8 cellular contexts compared by ENCODE assay signal in genomic region chr17:75455896-75456416, GRCh38. TPM values are rescaled to one million over a fixed set of nuclear protein-coding genes. Genes with fewer than 3 reads are reported as not detected.
DNase-seq lines count a peak whose midpoint lies in the region; ATAC-seq and TF ChIP-seq lines count a peak whose summit lies in the region.

No MANE protein-coding gene starts in this region.

- peaks cover 27% of the 10 kb centered on the region for H3K4me1 Mint-ChIP-seq in activated CD8-positive, alpha-beta T cell treated with anti-CD3 and anti-CD28 coated beads for 36 hours (ENCODE audit: low read depth)

- H3K27me3 Mint-ChIP-seq in activated CD8-positive, alpha-beta T cell treated with anti-CD3 and anti-CD28 coated beads for 36 hours = no peaks in the 10 kb centered on the region

- intact Hi-C loops in activated CD8-positive, alpha-beta T cell treated with anti-CD3 and anti-CD28 coated beads for 36 hours (cut with micrococcal nuclease) = no loop called here
- intact Hi-C loops in spleen (cut with DNase I; ENCODE audit: low total_unique reads) = no loop called here

- 6 to 13% (median 11%) methylated on average over 13 of the region's 13 CpGs for WGBS in spleen, 5 donors

- ATAC-seq in HG02588 (IDR thresholded peaks at IDR 0.05; ENCODE audit: unreplicated experiment) = peak; percentile 5
- ATAC-seq in activated CD8-positive, alpha-beta T cell treated with anti-CD3 and anti-CD28 coated beads for 36 hours = peak; percentile 15

- no peak for TF ChIP-seq POLR2A in spleen (IDR thresholded peaks at IDR 0.05)

- no peaks in the 10 kb centered on the region for H3K9me3 ChIP-seq in right atrium auricular region
- H3K9me3 ChIP-seq in spleen = no peaks in the 10 kb centered on the region

- no peaks in the 10 kb centered on the region for H3K9me3 Mint-ChIP-seq in activated CD8-positive, alpha-beta T cell treated with anti-CD3 and anti-CD28 coated beads for 36 hours

- no peaks in the 10 kb centered on the region for H3K27me3 ChIP-seq in right atrium auricular region
- H3K27me3 ChIP-seq in spleen (replicated peaks in 1 of 7) = no peaks in the 10 kb centered on the region

- H3K27ac ChIP-seq in right atrium auricular region (peak overlapping the region; percentile 88 to 92), spleen (peak overlapping the region; percentile 76 to 89 (median 86))

- POLR2A ChIA-PET in activated CD8-positive, alpha-beta T cell treated with anti-CD3 and anti-CD28 coated beads for 36 hours (lab: Charles Lee) = interaction anchor here (0.6 to 2.0 kb wide), 14 partner anchors 8 to 1294 kb away, joined by 3 to 6 read pairs (median 3); partner anchors contain the start of genes RECQL5 and SLC25A19

- CTCF ChIA-PET in activated CD8-positive, alpha-beta T cell treated with anti-CD3 and anti-CD28 coated beads for 36 hours (lab: Charles Lee) = interaction anchor here (0.6 to 2.6 kb wide), 18 partner anchors 9 to 494 kb away, joined by 3 to 13 read pairs (median 5); partner anchors contain the start of genes LLGL2, MIF4GD, SLC25A19 and SMIM5

- peak overlapping the region; percentile 89 for H3K4me3 Mint-ChIP-seq in activated CD8-positive, alpha-beta T cell treated with anti-CD3 and anti-CD28 coated beads for 36 hours

- no peaks in the 10 kb centered on the region for H3K36me3 Mint-ChIP-seq in activated CD8-positive, alpha-beta T cell treated with anti-CD3 and anti-CD28 coated beads for 36 hours (ENCODE audit: low read depth)

- DNase-seq in D341Med (ENCODE audit: low spot score) (peak; percentile 73), right atrium auricular region (ENCODE audit: low spot score) (no peak), spleen (no peak), ACHN (no peak), activated gamma-delta T cell treated with Interleukin-2 at 50 U/mL for 16 hours (no peak), NCI-H1048 (lab: John Stamatoyannopoulos, UW) (no peak)
- no peak for DNase-seq in activated CD8-positive, alpha-beta T cell treated with anti-CD3 and anti-CD28 coated beads for 36 hours

- in situ Hi-C loops in ACHN (cut with HindIII; ENCODE audit: low pct_ligation_motif_present, low pct_unique_long_range_greater_than_20kb, low sequenced_read_pairs) = no loop called here

- TF ChIP-seq CTCF in activated CD8-positive, alpha-beta T cell treated with anti-CD3 and anti-CD28 coated beads for 36 hours (IDR thresholded peaks at IDR 0.05) = no peak
- TF ChIP-seq CTCF in right atrium auricular region (IDR thresholded peaks at IDR 0.05) (no peak), spleen (IDR thresholded peaks at IDR 0.05 in 8 of 11, conservative IDR thresholded peaks at IDR 0.05 in 3 of 11) (no peak)

- H3K4me3 ChIP-seq in right atrium auricular region (peak overlapping the region; percentile 87 to 92), spleen (peak overlapping the region; percentile 30 to 90 (median 80))

- H3K36me3 ChIP-seq in right atrium auricular region (no peaks in the 10 kb centered on the region), spleen (no peaks in the 10 kb centered on the region)

- H3K4me1 ChIP-seq in right atrium auricular region = peaks cover 0 to 37% of the 10 kb centered on the region in 2 donors
- peaks cover 9 to 50% (median 35%) of the 10 kb centered on the region in 6 donors for H3K4me1 ChIP-seq in spleen

- peak overlapping the region; percentile 85 for H3K27ac Mint-ChIP-seq in activated CD8-positive, alpha-beta T cell treated with anti-CD3 and anti-CD28 coated beads for 36 hours

RNA-seq across cellular contexts. Expression of gene TMEM94, which starts 0.5 kb away (rescaled TPM):
- total RNA-seq in activated CD8-positive, alpha-beta T cell treated with anti-CD3 and anti-CD28 coated beads for 36 hours = 10 to 100 TPM; 55.3 to 56.4 TPM
- total RNA-seq in right atrium auricular region = 10 to 100 TPM; 56.3 to 61.6 TPM
- total RNA-seq in spleen = 100 to 1,000 TPM in 1 of 7 donors, 10 to 100 TPM in 6; 66.6 to 101 (median 94.1) TPM
- 10 to 100 TPM; 24.8 to 77.8 (median 59.5) TPM for polyA plus RNA-seq in spleen

RNA-seq across cellular contexts. Expression of gene GRB2, which starts 50.5 kb away (rescaled TPM):
- total RNA-seq in activated CD8-positive, alpha-beta T cell treated with anti-CD3 and anti-CD28 coated beads for 36 hours = 100 to 1,000 TPM; 167 to 179 TPM
- 100 to 1,000 TPM in 1 of 2 donors, 10 to 100 TPM in 1; 80.8 to 112 TPM for total RNA-seq in right atrium auricular region
- 100 to 1,000 TPM; 180 to 352 (median 238) TPM for total RNA-seq in spleen
- 100 to 1,000 TPM in 1 of 3 donors, 10 to 100 TPM in 2; 66.8 to 117 (median 85.2) TPM for polyA plus RNA-seq in spleen

RNA-seq across cellular contexts. Expression of gene CASKIN2, which starts 59.4 kb away (rescaled TPM):
- 1 to 10 TPM; 2.2 to 2.5 TPM for total RNA-seq in activated CD8-positive, alpha-beta T cell treated with anti-CD3 and anti-CD28 coated beads for 36 hours
- total RNA-seq in right atrium auricular region (10 to 100 TPM; 18.3 to 28.7 TPM), spleen (100 to 1,000 TPM in 3 of 7 donors, 10 to 100 TPM in 4; 33.5 to 135 (median 51.1) TPM)
- 10 to 100 TPM in 1 of 3 donors, 1 to 10 TPM in 2; 4.7 to 27.8 (median 6.2) TPM for polyA plus RNA-seq in spleen

Comparison
In these comparisons a context has a peak if more than half of its experiments do, and no peak if none do; other contexts are left out.
1. RNA of gene CASKIN2, which starts 59.4 kb away (total RNA-seq): 33.5 to 135 TPM in spleen and 18.3 to 28.7 TPM in right atrium auricular region; 2.2 to 2.5 TPM in activated CD8-positive, alpha-beta T cell treated with anti-CD3 and anti-CD28 coated beads for 36 hours; every median in the first group is over 4 times any median in the second.